In genomic region chr20:53929399-53929798, GRCh38 we compare ENCODE assay signal across 12 cellular contexts.
"Had no signal": no experiment of that assay in that cellular context is flagged by ENCODE, and none has a peak within 500 bp of the region (broad histone marks: within the 10 kb centered on the region; RNA-seq: fewer than 3 reads in every experiment).

No MANE protein-coding gene starts in this region.

- ATAC-seq: foreskin keratinocyte, right cardiac atrium had no signal

- H3K27ac Mint-ChIP-seq: progenitor cell of endocrine pancreas had no signal

- H3K9me3 Mint-ChIP-seq: activated T-helper 1 cell treated with anti-CD3 and anti-CD28 coated beads, Interleukin-12 subunit alpha, Interleukin-12 subunit beta, Interleukin-2, Interleukin-4 antibody, amounts not matched to agents 30 ng/mL and 10 ng/mL and 1 ng/mL, durations not matched to agents 14 hours and 24 hours and 36 hours had no signal

- H3K9me3 ChIP-seq: stomach, testis had no signal

- H3K36me3 ChIP-seq: stomach had no signal

- H3K27ac ChIP-seq: foreskin keratinocyte, testis had no signal

- H3K4me3 Mint-ChIP-seq: activated T-helper 1 cell treated with anti-CD3 and anti-CD28 coated beads, Interleukin-12 subunit alpha, Interleukin-12 subunit beta, Interleukin-2, Interleukin-4 antibody, amounts not matched to agents 30 ng/mL and 10 ng/mL and 1 ng/mL, durations not matched to agents 14 hours and 24 hours and 36 hours had no signal

- H3K4me3 ChIP-seq: stomach, testis had no signal

- H3K27me3 ChIP-seq: foreskin keratinocyte, stomach, testis had no signal

- DNase-seq: activated CD4-positive, alpha-beta T cell treated with anti-CD3 and anti-CD28 coated beads, Interleukin-2, amount 50 U/mL, for 1 hour; aorta; cerebellar nuclear complex; effector memory CD4-positive, alpha-beta T cell; foreskin keratinocyte; kidney glomerular epithelial cell; right cardiac atrium; small intestine; stomach; testis had no signal
